Comparison of ENCODE assay signal across 1 cellular context in the genomic region with DNA sequence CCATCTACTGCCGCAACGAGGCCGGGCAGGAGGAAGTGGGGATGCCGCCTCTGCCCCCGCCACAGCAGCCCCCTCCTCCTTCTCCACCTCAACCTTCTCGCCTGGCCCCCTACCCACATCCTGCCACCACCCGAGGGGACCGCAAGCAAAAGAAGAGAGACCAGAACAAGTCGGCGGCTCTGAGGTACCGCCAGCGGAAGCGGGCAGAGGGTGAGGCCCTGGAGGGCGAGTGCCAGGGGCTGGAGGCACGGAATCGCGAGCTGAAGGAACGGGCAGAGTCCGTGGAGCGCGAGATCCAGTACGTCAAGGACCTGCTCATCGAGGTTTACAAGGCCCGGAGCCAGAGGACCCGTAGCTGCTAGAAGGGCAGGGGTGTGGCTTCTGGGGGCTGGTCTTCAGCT.
TF ChIP-seq lines count a peak whose summit lies in the region.

No MANE protein-coding gene starts in this region.

TF ChIP-seq in liver, 16 proteins besides CTCF, POLR2A, EP300 and RAD21:
- no peak for TF ChIP-seq YY1 (IDR thresholded peaks at IDR 0.05)
- no peak for TF ChIP-seq TAF1 (conservative IDR thresholded peaks at IDR 0.05)
- TF ChIP-seq, protein P1, sequence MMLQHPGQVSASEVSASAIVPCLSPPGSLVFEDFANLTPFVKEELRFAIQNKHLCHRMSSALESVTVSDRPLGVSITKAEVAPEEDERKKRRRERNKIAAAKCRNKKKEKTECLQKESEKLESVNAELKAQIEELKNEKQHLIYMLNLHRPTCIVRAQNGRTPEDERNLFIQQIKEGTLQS (IDR thresholded peaks at IDR 0.05), result no peak
- TF ChIP-seq FOXA1 (IDR thresholded peaks at IDR 0.05), result no peak
- no peak for TF ChIP-seq JUND (IDR thresholded peaks at IDR 0.05)
- TF ChIP-seq, protein P2, sequence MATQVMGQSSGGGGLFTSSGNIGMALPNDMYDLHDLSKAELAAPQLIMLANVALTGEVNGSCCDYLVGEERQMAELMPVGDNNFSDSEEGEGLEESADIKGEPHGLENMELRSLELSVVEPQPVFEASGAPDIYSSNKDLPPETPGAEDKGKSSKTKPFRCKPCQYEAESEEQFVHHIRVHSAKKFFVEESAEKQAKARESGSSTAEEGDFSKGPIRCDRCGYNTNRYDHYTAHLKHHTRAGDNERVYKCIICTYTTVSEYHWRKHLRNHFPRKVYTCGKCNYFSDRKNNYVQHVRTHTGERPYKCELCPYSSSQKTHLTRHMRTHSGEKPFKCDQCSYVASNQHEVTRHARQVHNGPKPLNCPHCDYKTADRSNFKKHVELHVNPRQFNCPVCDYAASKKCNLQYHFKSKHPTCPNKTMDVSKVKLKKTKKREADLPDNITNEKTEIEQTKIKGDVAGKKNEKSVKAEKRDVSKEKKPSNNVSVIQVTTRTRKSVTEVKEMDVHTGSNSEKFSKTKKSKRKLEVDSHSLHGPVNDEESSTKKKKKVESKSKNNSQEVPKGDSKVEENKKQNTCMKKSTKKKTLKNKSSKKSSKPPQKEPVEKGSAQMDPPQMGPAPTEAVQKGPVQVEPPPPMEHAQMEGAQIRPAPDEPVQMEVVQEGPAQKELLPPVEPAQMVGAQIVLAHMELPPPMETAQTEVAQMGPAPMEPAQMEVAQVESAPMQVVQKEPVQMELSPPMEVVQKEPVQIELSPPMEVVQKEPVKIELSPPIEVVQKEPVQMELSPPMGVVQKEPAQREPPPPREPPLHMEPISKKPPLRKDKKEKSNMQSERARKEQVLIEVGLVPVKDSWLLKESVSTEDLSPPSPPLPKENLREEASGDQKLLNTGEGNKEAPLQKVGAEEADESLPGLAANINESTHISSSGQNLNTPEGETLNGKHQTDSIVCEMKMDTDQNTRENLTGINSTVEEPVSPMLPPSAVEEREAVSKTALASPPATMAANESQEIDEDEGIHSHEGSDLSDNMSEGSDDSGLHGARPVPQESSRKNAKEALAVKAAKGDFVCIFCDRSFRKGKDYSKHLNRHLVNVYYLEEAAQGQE (IDR thresholded peaks at IDR 0.05), result no peak
- TF ChIP-seq, protein P3, sequence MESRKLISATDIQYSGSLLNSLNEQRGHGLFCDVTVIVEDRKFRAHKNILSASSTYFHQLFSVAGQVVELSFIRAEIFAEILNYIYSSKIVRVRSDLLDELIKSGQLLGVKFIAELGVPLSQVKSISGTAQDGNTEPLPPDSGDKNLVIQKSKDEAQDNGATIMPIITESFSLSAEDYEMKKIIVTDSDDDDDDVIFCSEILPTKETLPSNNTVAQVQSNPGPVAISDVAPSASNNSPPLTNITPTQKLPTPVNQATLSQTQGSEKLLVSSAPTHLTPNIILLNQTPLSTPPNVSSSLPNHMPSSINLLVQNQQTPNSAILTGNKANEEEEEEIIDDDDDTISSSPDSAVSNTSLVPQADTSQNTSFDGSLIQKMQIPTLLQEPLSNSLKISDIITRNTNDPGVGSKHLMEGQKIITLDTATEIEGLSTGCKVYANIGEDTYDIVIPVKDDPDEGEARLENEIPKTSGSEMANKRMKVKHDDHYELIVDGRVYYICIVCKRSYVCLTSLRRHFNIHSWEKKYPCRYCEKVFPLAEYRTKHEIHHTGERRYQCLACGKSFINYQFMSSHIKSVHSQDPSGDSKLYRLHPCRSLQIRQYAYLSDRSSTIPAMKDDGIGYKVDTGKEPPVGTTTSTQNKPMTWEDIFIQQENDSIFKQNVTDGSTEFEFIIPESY (IDR thresholded peaks at IDR 0.05), result no peak
- no peak for TF ChIP-seq SP1 (IDR thresholded peaks at IDR 0.05)
- TF ChIP-seq HNF4A (conservative IDR thresholded peaks at IDR 0.05), result no peak
- TF ChIP-seq, protein P4, sequence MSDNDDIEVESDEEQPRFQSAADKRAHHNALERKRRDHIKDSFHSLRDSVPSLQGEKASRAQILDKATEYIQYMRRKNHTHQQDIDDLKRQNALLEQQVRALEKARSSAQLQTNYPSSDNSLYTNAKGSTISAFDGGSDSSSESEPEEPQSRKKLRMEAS (IDR thresholded peaks at IDR 0.05), result no peak
- no peak for TF ChIP-seq EGR1 (IDR thresholded peaks at IDR 0.05; ENCODE audit: low read depth in 2 of 2)
- TF ChIP-seq NR2F2 (IDR thresholded peaks at IDR 0.05), result no peak
- no peak for TF ChIP-seq RXRA (IDR thresholded peaks at IDR 0.05)
- no peak for TF ChIP-seq FOXA2 (IDR thresholded peaks at IDR 0.05)
- TF ChIP-seq GABPA (IDR thresholded peaks at IDR 0.05 in 1 of 2, conservative IDR thresholded peaks at IDR 0.05 in 1 of 2), result no peak
- TF ChIP-seq HNF4G (IDR thresholded peaks at IDR 0.05), result no peak
